Comparison of ENCODE assay signal across 14 cellular contexts in genomic region chr6:1271071-1271763, GRCh38. TPM values are rescaled to one million over a fixed set of nuclear protein-coding genes. Genes with fewer than 3 reads are reported as not detected.
DNase-seq lines count a peak whose midpoint lies in the region; ATAC-seq and TF ChIP-seq lines count a peak whose summit lies in the region.
"Had no signal": no experiment of that assay in that cellular context is flagged by ENCODE, and none has a peak within 500 bp of the region (broad histone marks: within the 10 kb centered on the region; RNA-seq: fewer than 3 reads in every experiment).

No MANE protein-coding gene starts in this region.

- in situ Hi-C loops in GM23248 (cut with MboI) = no loop called here

- H4K20me1 ChIP-seq in GM23248 (ENCODE audit: insufficient read depth) = no peaks in the 10 kb centered on the region
- H4K20me1 ChIP-seq: BLaER1 had no signal

- intact Hi-C loops in Right ventricle myocardium inferior (cut with DNase I) = no loop called here
- intact Hi-C loops in left ventricle myocardium inferior (cut with micrococcal nuclease) = no loop called here

- no peak for ATAC-seq in Right ventricle myocardium inferior

- H3K27me3 ChIP-seq in right atrium auricular region = no peaks in the 10 kb centered on the region
- no peaks in the 10 kb centered on the region for H3K27me3 ChIP-seq in GM23248 (replicated peaks; ENCODE audit: insufficient read depth)
- peaks cover 81% of the 10 kb centered on the region for H3K27me3 ChIP-seq in left ventricle myocardium inferior (ENCODE audit: low read depth)
- H3K27me3 ChIP-seq: BLaER1 had no signal

- H3F3A ChIP-seq in GM23248 (ENCODE audit: insufficient read depth) = no peaks in the 10 kb centered on the region

- H2AFZ ChIP-seq in GM23248 = no peak overlapping the region

- no peaks in the 10 kb centered on the region for H3K79me2 ChIP-seq in GM23248 (ENCODE audit: insufficient read depth)

- no peak overlapping the region for H3K4me3 ChIP-seq in right atrium auricular region
- H3K4me3 ChIP-seq in fibroblast of villous mesenchyme (ENCODE audit: low read depth, low read length) = no peak overlapping the region
- H3K4me3 ChIP-seq in GM23248 = no peak overlapping the region
- no peak overlapping the region for H3K4me3 ChIP-seq in left ventricle myocardium inferior
- H3K4me3 ChIP-seq: BLaER1 had no signal

- H3K4me2 ChIP-seq in GM23248 (ENCODE audit: unreplicated experiment) = no peak overlapping the region
- H3K4me2 ChIP-seq: BLaER1 had no signal

- WGBS in GM23248 (ENCODE audit: low coverage in 1 of 2, low lambda C conversion rate in 2 of 2, missing lambda C conversion rate in 2 of 2), 2 experiments = 82 to 83% methylated on average over 11 of the region's 11 CpGs

- no peaks in the 10 kb centered on the region for H3K9me2 ChIP-seq in GM23248 (ENCODE audit: insufficient read depth)

- no peak overlapping the region for H3K9ac ChIP-seq in GM23248
- H3K9ac ChIP-seq: BLaER1 had no signal

- no peaks in the 10 kb centered on the region for H3K36me3 ChIP-seq in right atrium auricular region
- H3K36me3 ChIP-seq in GM23248 (ENCODE audit: low read depth) = no peaks in the 10 kb centered on the region
- H3K36me3 ChIP-seq in left ventricle myocardium inferior = no peaks in the 10 kb centered on the region
- H3K36me3 ChIP-seq: BLaER1 had no signal

- H3K9me3 ChIP-seq in right atrium auricular region = no peaks in the 10 kb centered on the region
- H3K9me3 ChIP-seq in GM23248 (ENCODE audit: low read depth) = no peaks in the 10 kb centered on the region
- H3K9me3 ChIP-seq in left ventricle myocardium inferior (replicated peaks) = no peaks in the 10 kb centered on the region

- H3K4me1 ChIP-seq in right atrium auricular region (no peaks in the 10 kb centered on the region), GM23248 (ENCODE audit: insufficient read depth) (no peaks in the 10 kb centered on the region), left ventricle myocardium inferior (no peaks in the 10 kb centered on the region)
- H3K4me1 ChIP-seq: BLaER1 had no signal

- TF ChIP-seq CTCF in right atrium auricular region (IDR thresholded peaks at IDR 0.05) (no peak), fibroblast of villous mesenchyme (IDR thresholded peaks at IDR 0.05; ENCODE audit: insufficient read depth, low read depth, low read length) (no peak), left ventricle myocardium inferior (IDR thresholded peaks at IDR 0.05; ENCODE audit: borderline replicate concordance) (no peak)

- H3K27ac ChIP-seq in right atrium auricular region (no peak overlapping the region), GM23248 (no peak overlapping the region), left ventricle myocardium inferior (replicated peaks) (no peak overlapping the region)
- H3K27ac ChIP-seq: BLaER1 had no signal

- DNase-seq in right atrium auricular region (ENCODE audit: low spot score) = peak; percentile 47
- DNase-seq in Right ventricle myocardium inferior (ENCODE audit: missing footprints) = no peak
- DNase-seq in amniotic epithelial cell (ENCODE audit: low read depth) = peak; percentile 37
- DNase-seq in fibroblast of villous mesenchyme (ENCODE audit: low read depth) = peak; percentile 11
- no peak for DNase-seq in GM23248
- no peak for DNase-seq in central memory CD4-positive, alpha-beta T cell
- DNase-seq in left ventricle myocardium inferior = no peak
- DNase-seq: 8988T; AML-193; Calu3; CD4-positive, CD25-positive, alpha-beta regulatory T cell; DMS 273 treated with DMSO at 0.1 percent for 48 hours; H9 had no signal

RNA-seq across cellular contexts. Expression of gene FOXQ1, which starts 40.7 kb away (rescaled TPM):
- total RNA-seq in right atrium auricular region (not detected), Right ventricle myocardium inferior (not detected), fibroblast of villous mesenchyme (0.43 and 0.97 TPM in 2 replicates), left ventricle myocardium inferior (not detected)
- under 0.01 TPM in 1 of 2 replicates, not detected in the other for total RNA-seq in GM23248 (2014; rRNA removed; shearing (Covaris generic))
- not detected in 2 replicates for polyA plus RNA-seq in GM23248 (2016; fragmentation: Nextera tagmentation; extraction: Ambion mirVana)
- total RNA-seq: CD4-positive, CD25-positive, alpha-beta regulatory T cell had no signal
- polyA plus RNA-seq: CD4-positive, CD25-positive, alpha-beta regulatory T cell had no signal

Comparison
In these comparisons a context has a peak if more than half of its experiments do, and no peak if none do; other contexts are left out.
1. DNase-seq: peak in right atrium auricular region (single experiment), amniotic epithelial cell (single experiment) and fibroblast of villous mesenchyme (single experiment); none in Right ventricle myocardium inferior (single experiment), GM23248 (single experiment), central memory CD4-positive, alpha-beta T cell (single experiment) and left ventricle myocardium inferior (single experiment).